1 cellular context compared by ENCODE assay signal in genomic region chr15:74892313-74892712, GRCh38.
TF ChIP-seq lines count a peak whose summit lies in the region.

No MANE protein-coding gene starts in this region.

TF ChIP-seq in H1, 55 proteins besides CTCF, POLR2A, EP300 and RAD21:
- TF ChIP-seq POU5F1 (IDR thresholded peaks at IDR 0.05; ENCODE audit: low read depth, low read length) (no peak), RBBP5 (IDR thresholded peaks at IDR 0.05; ENCODE audit: borderline replicate concordance, low read depth, low read length) (no peak), EGR1 (IDR thresholded peaks at IDR 0.05; ENCODE audit: borderline replicate concordance, low read depth, low read length) (no peak), SAP30 (IDR thresholded peaks at IDR 0.05; ENCODE audit: insufficient read depth, insufficient replicate concordance, low read length) (no peak), SUZ12 (IDR thresholded peaks at IDR 0.05; ENCODE audit: low read length) (no peak), JUND (IDR thresholded peaks at IDR 0.05; ENCODE audit: low read length) (no peak), GABPA (IDR thresholded peaks at IDR 0.05; ENCODE audit: borderline replicate concordance, insufficient read depth, low read length) (no peak), HDAC6 (IDR thresholded peaks at IDR 0.05; ENCODE audit: low read depth, low read length) (no peak), BRCA1 (IDR thresholded peaks at IDR 0.05; ENCODE audit: low read depth, low read length) (no peak), HDAC2 (IDR thresholded peaks at IDR 0.05; ENCODE audit: borderline replicate concordance in 1 of 2, low read depth in 2 of 2, low read length in 2 of 2) (no peak), EZH2 (IDR thresholded peaks at IDR 0.05; ENCODE audit: low read depth, low read length, severe bottlenecking) (no peak), SP2 (IDR thresholded peaks at IDR 0.05; ENCODE audit: low read length) (no peak), RFX5 (IDR thresholded peaks at IDR 0.05; ENCODE audit: borderline replicate concordance, low read depth, low read length) (no peak), SP1 (IDR thresholded peaks at IDR 0.05; ENCODE audit: low read depth, low read length) (no peak), ATF2 (IDR thresholded peaks at IDR 0.05; ENCODE audit: low read length) (no peak), GTF2F1 (IDR thresholded peaks at IDR 0.05; ENCODE audit: borderline replicate concordance, low read depth, low read length) (no peak), YY1 (IDR thresholded peaks at IDR 0.05; ENCODE audit: low read depth, low read length) (no peak), JUN (IDR thresholded peaks at IDR 0.05; ENCODE audit: low read depth, low read length) (no peak), CHD1 (IDR thresholded peaks at IDR 0.05; ENCODE audit: low read depth, low read length) (no peak)
